27 cellular contexts compared by ENCODE assay signal in the genomic region with DNA sequence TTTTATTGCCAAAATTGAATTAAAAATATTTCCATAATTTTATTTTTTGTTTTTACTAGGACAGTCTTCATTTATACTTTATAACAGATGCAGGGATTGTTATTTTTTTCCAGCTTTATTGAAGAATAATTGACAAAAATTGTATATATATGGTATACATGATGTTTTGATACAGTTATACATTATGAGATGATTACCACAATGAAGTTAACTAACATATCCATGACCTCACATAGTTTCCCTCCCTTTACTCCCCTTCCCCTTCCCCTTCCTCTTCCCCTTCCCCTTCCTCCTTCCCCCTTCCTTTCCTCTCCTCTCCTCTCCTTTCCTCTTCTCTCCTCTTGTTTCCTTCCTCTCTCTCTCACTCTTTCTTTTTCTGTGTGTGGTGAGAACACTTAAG.
"Had no signal": no experiment of that assay in that cellular context is flagged by ENCODE, and none has a peak within 500 bp of the region (broad histone marks: within the 10 kb centered on the region; RNA-seq: fewer than 3 reads in every experiment).

No MANE protein-coding gene starts in this region.

- H3K27ac ChIP-seq: stomach, suprapubic skin, testis, thoracic aorta, thyroid gland, tibial artery, tibial nerve, transverse colon, upper lobe of left lung, upper lobe of right lung, uterus, vagina had no signal

- H3K4me1 ChIP-seq: stomach, suprapubic skin, testis, thyroid gland, tibial artery, tibial nerve, transverse colon, upper lobe of left lung, upper lobe of right lung, uterus, vagina had no signal

- ATAC-seq: stimulated activated effector memory CD8-positive, alpha-beta T cell treated with anti-CD3 and anti-CD28 coated beads, Interleukin-12 subunit alpha, Interleukin-12 subunit beta, amount 100 ng/mL, for 72 hours; stimulated activated memory B cell treated with anti-CD40 and anti-IgM and Interleukin-4, amounts not matched to agents 10 μg/mL and 1 μg/mL and 100 μg/mL, for 72 hours; stimulated activated naive B cell treated with anti-CD40 and anti-IgM and Interleukin-4, amounts not matched to agents 10 μg/mL and 1 μg/mL and 100 μg/mL, for 72 hours; stimulated activated naive CD8-positive, alpha-beta T cell treated with anti-CD3 and anti-CD28 coated beads, Interleukin-15, amount 100 ng/mL, for 72 hours; stimulated activated naive CD8-positive, alpha-beta T cell treated with anti-CD3 and anti-CD28 coated beads, Interleukin-15, Interleukin-2, amounts not matched to agents 100 U/mL and 50 U/mL, for 24 hours; upper lobe of right lung had no signal

- DNase-seq: stimulated activated CD4-positive, alpha-beta T cell treated with anti-CD3 and anti-CD28 coated beads, Interleukin-2, amount 100 ng/mL, for 48 hours; stimulated activated CD4-positive, alpha-beta T cell treated with anti-CD3 and anti-CD28 coated beads, Interleukin-4, amount 100 ng/mL, for 1 hour; stimulated activated CD4-positive, alpha-beta T cell treated with anti-CD3 and anti-CD28 coated beads, Interleukin-4, amount 100 ng/mL, for 24 hours; stimulated activated CD4-positive, alpha-beta T cell treated with anti-CD3 and anti-CD28 coated beads, Interleukin-4, amount 100 ng/mL, for 4 hours; stimulated activated CD8-positive, alpha-beta memory T cell treated with anti-CD3 and anti-CD28 coated beads, Interleukin-4, amount 100 ng/mL, for 48 hours; stimulated activated naive B cell treated with anti-CD40 and anti-IgM and Interleukin-4, amounts not matched to agents 10 μg/mL and 1 μg/mL and 100 μg/mL, for 72 hours; stimulated activated naive CD4-positive, alpha-beta T cell; stimulated activated naive CD4-positive, alpha-beta T cell treated with Interleukin-2 at 50 U/mL for 16 hours; stimulated activated naive CD8-positive, alpha-beta T cell treated with anti-CD3 and anti-CD28 coated beads, Interleukin-15, amount 100 ng/mL, for 72 hours; stimulated activated naive CD8-positive, alpha-beta T cell treated with anti-CD3 and anti-CD28 coated beads, Interleukin-15, Interleukin-2, amounts not matched to agents 100 U/mL and 50 U/mL, for 24 hours; stomach; substantia nigra; testis; thyroid gland; tibial artery; transverse colon; trophoblast cell; upper lobe of left lung; upper lobe of right lung; uterus had no signal

- H3K9me3 ChIP-seq: stomach, testis, thoracic aorta, thyroid gland, tibial artery, tibial nerve, transverse colon, upper lobe of left lung, upper lobe of right lung, uterus, vagina had no signal

- H3K27me3 ChIP-seq: stomach, suprapubic skin, testis, thyroid gland, tibial artery, tibial nerve, transverse colon, upper lobe of left lung, upper lobe of right lung, uterus, vagina had no signal

- H3K36me3 ChIP-seq: stomach, suprapubic skin, thoracic aorta, thyroid gland, tibial artery, tibial nerve, transverse colon, upper lobe of left lung, upper lobe of right lung, uterus, vagina had no signal

- H3K4me3 ChIP-seq: stomach, suprapubic skin, testis, thoracic aorta, thyroid gland, tibial artery, tibial nerve, transverse colon, upper lobe of left lung, upper lobe of right lung, uterus, vagina had no signal

- FAIRE-seq: urothelium cell line had no signal
